In the genomic region with DNA sequence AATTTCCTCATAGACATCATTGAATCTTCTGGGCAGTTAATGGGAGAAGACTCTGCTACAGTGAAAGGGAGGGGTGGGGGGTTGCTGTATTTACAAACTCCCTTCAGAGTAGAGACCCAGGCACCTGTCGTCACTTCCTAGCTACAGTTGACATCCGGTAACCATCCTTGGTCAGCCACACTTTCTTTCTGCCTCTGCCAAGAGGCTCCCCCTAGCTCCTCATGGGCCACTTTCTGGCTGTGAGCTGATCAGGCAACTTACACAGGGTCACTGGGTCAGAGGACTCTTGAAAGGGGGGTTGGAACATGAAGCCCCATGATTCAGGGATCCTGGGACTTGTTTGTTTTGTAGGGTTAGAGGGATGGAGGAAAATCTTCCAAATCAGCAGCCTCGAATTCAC, we compare ENCODE assay signal across 1 cellular context.
TF ChIP-seq lines count a peak whose summit lies in the region.

No MANE protein-coding gene starts in this region.

TF ChIP-seq in GM12878, 131 proteins besides CTCF, POLR2A, EP300 and RAD21 (continued from another document):
- peak; percentile 44; the same call in 1 of the 2 replicates for TF ChIP-seq ZNF687 (IDR thresholded peaks at IDR 0.05)
- no peak for TF ChIP-seq NR2C1 (IDR thresholded peaks at IDR 0.05)
- no peak for TF ChIP-seq MYC (IDR thresholded peaks at IDR 0.05; ENCODE audit: insufficient read depth, insufficient read length, insufficient replicate concordance, low read length, severe bottlenecking)
- TF ChIP-seq TCF12 (IDR thresholded peaks at IDR 0.05; ENCODE audit: low read depth, low read length), result no peak
- TF ChIP-seq ZNF592 (IDR thresholded peaks at IDR 0.05), result no peak
- no peak for TF ChIP-seq FOXK2 (IDR thresholded peaks at IDR 0.05)
- TF ChIP-seq SMAD5 (IDR thresholded peaks at IDR 0.05; ENCODE audit: low read depth), result no peak
- TF ChIP-seq GABPA (IDR thresholded peaks at IDR 0.05; ENCODE audit: low read depth), result peak; percentile 67
- TF ChIP-seq NR2C2 (IDR thresholded peaks at IDR 0.05; ENCODE audit: borderline replicate concordance, control insufficient read depth, insufficient read length, low read depth), result no peak
- no peak for TF ChIP-seq ZZZ3 (IDR thresholded peaks at IDR 0.05; ENCODE audit: control insufficient read depth, insufficient read length, low read depth)
- TF ChIP-seq, protein P1, sequence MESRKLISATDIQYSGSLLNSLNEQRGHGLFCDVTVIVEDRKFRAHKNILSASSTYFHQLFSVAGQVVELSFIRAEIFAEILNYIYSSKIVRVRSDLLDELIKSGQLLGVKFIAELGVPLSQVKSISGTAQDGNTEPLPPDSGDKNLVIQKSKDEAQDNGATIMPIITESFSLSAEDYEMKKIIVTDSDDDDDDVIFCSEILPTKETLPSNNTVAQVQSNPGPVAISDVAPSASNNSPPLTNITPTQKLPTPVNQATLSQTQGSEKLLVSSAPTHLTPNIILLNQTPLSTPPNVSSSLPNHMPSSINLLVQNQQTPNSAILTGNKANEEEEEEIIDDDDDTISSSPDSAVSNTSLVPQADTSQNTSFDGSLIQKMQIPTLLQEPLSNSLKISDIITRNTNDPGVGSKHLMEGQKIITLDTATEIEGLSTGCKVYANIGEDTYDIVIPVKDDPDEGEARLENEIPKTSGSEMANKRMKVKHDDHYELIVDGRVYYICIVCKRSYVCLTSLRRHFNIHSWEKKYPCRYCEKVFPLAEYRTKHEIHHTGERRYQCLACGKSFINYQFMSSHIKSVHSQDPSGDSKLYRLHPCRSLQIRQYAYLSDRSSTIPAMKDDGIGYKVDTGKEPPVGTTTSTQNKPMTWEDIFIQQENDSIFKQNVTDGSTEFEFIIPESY (IDR thresholded peaks at IDR 0.05), result no peak
- peak; percentile 41; the same call in 1 of the 2 replicates for TF ChIP-seq CREB1 (IDR thresholded peaks at IDR 0.05; ENCODE audit: low read depth)
- TF ChIP-seq ETV6 (conservative IDR thresholded peaks at IDR 0.05 in 1 of 2, IDR thresholded peaks at IDR 0.05 in 1 of 2; ENCODE audit: borderline replicate concordance in 1 of 2, low read depth in 1 of 2), result no peak
TF ChIP-seq in GM12878: peak in this region for 3.
